In genomic region chr9:17863213-17863883, GRCh38 we compare ENCODE assay signal across 12 cellular contexts.
DNase-seq lines count a peak whose midpoint lies in the region; ATAC-seq and TF ChIP-seq lines count a peak whose summit lies in the region.
"Had no signal": no experiment of that assay in that cellular context is flagged by ENCODE, and none has a peak within 500 bp of the region (broad histone marks: within the 10 kb centered on the region; RNA-seq: fewer than 3 reads in every experiment).

No MANE protein-coding gene starts in this region.

- no peak overlapping the region for H3K4me3 ChIP-seq in epithelial cell of proximal tubule (ENCODE audit: low read depth, low read length)
- no peak overlapping the region for H3K4me3 ChIP-seq in OCI-LY7 (ENCODE audit: low read depth, low read length, poor library complexity, severe bottlenecking)

- no peaks in the 10 kb centered on the region for H4K20me1 ChIP-seq in OCI-LY7 (ENCODE audit: insufficient read depth, low read length)

- H3K79me2 ChIP-seq in OCI-LY7 (ENCODE audit: insufficient read depth, low read depth, low read length) = no peaks in the 10 kb centered on the region

- TF ChIP-seq CTCF in epithelial cell of proximal tubule (conservative IDR thresholded peaks at IDR 0.05; ENCODE audit: low read depth, low read length) (no peak), RWPE1 (conservative IDR thresholded peaks at IDR 0.05; ENCODE audit: low read depth) (no peak), OCI-LY7 (conservative IDR thresholded peaks at IDR 0.05; ENCODE audit: low read length) (no peak)

- peak; percentile 0 for DNase-seq in epithelial cell of proximal tubule (ENCODE audit: low read depth)
- no peak for DNase-seq in activated gamma-delta T cell (lab: John Stamatoyannopoulos, UW)
- DNase-seq in RWPE1 (ENCODE audit: low spot score) = no peak
- no peak for DNase-seq in iPS-NIHi11 (ENCODE audit: low spot score)
- DNase-seq in OCI-LY7 (ENCODE audit: low spot score) = no peak
- DNase-seq: activated T-cell treated with anti-CD3 and anti-CD28 coated beads, Interleukin-2, amount 50 U/mL, for 4 hours; CD4-positive, alpha-beta T cell; NCI-H187 treated with DMSO at 0.1 percent for 48 hours; T1000 had no signal

- ATAC-seq in GM18858 (IDR thresholded peaks at IDR 0.05; ENCODE audit: unreplicated experiment) = peak; percentile 83
- ATAC-seq in GM21515 (IDR thresholded peaks at IDR 0.05; ENCODE audit: unreplicated experiment) = peak; percentile 87
- ATAC-seq in HG03060 (IDR thresholded peaks at IDR 0.05; ENCODE audit: low read depth, unreplicated experiment) = peak; percentile 75
- ATAC-seq: activated T-cell treated with anti-CD3 and anti-CD28 coated beads, Interleukin-2, amount 50 U/mL, for 4 hours had no signal

- H3K9me2 ChIP-seq in OCI-LY7 (ENCODE audit: insufficient read depth, low read length) = no peaks in the 10 kb centered on the region

- H3K9me3 ChIP-seq in OCI-LY7 (ENCODE audit: low read length) = no peaks in the 10 kb centered on the region

- H3K27ac ChIP-seq in RWPE1 (no peak overlapping the region), OCI-LY7 (ENCODE audit: low read depth, low read length, poor library complexity, severe bottlenecking) (no peak overlapping the region)

- no peaks in the 10 kb centered on the region for H3K4me1 ChIP-seq in OCI-LY7 (ENCODE audit: insufficient read depth, low read length, poor library complexity, severe bottlenecking)

- POLR2A ChIA-PET in RWPE1 (lab: Yijun Ruan, JAX; ENCODE audit: low non-redundant PET) = no interaction called here
- POLR2A ChIA-PET in OCI-LY7 (lab: Charles Lee) = interaction anchor here (0.7 kb wide), 1 partner anchor 189 kb away, joined by 3 read pairs; no protein-coding TSS in a partner anchor

- H3K36me3 ChIP-seq in OCI-LY7 (ENCODE audit: insufficient read depth, low read length) = no peaks in the 10 kb centered on the region

- CTCF ChIA-PET in RWPE1 (lab: Yijun Ruan, JAX) (interaction anchor here (0.8 kb wide), 1 partner anchor 579 kb away, joined by 4 read pairs; no protein-coding TSS in a partner anchor), OCI-LY7 (lab: Charles Lee; ENCODE audit: unreplicated experiment) (no interaction called here)

- intact Hi-C loops in OCI-LY7 (cut with micrococcal nuclease; ENCODE audit: unreplicated experiment) = no loop called here

- no peak overlapping the region for H3K4me2 ChIP-seq in OCI-LY7 (ENCODE audit: low read length)

- H2AFZ ChIP-seq in OCI-LY7 (ENCODE audit: low read length) = no peak overlapping the region

- BruUV-seq in OCI-LY7 (replicated peaks; lab: Mats Ljungman, UMichigan) = no TSS peak
